19 cellular contexts compared by ENCODE assay signal in the genomic region with DNA sequence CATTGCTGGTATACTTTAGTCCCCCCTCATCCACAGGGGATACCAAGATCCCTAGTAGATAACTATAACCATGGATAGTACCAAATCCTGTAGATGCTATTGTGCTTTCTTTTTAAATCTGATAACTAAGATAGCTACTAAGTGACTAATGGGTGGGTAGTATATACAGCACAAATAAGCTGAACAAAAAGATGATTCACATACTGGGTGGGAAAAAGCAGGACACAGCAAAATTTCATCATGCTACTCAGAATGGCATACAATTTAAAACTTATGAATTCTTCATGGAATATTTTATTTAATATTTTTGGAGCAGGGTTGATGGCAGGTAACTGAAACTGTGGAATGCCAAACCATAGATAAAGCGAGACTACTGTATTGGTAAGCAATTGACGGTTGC.
"Had no signal": no experiment of that assay in that cellular context is flagged by ENCODE, and none has a peak within 500 bp of the region (broad histone marks: within the 10 kb centered on the region; RNA-seq: fewer than 3 reads in every experiment).

No MANE protein-coding gene starts in this region.

- H3K27ac Mint-ChIP-seq: activated CD4-positive, alpha-beta memory T cell treated with anti-CD3 and anti-CD28 coated beads for 36 hours; activated naive CD8-positive, alpha-beta T cell treated with anti-CD3 and anti-CD28 coated beads, Interleukin-2, amount 10 ng/mL, durations not matched to agents 7 days and 5 days; T-helper 1 cell treated with Interleukin-12 subunit alpha and Interleukin-12 subunit beta and Interleukin-4 antibody, amounts not matched to agents 30 μg/mL and 1 μg/mL, for 36 hours had no signal

- DNase-seq: activated CD4-positive, alpha-beta memory T cell treated with anti-CD3 and anti-CD28 coated beads for 36 hours; activated CD4-positive, alpha-beta T cell treated with anti-CD3 and anti-CD28 coated beads for 48 hours; activated naive CD4-positive, alpha-beta T cell treated with Interleukin-2 at 50 U/mL for 16 hours; activated naive CD8-positive, alpha-beta T cell treated with anti-CD3 and anti-CD28 coated beads, Interleukin-2, amount 10 ng/mL, durations not matched to agents 7 days and 5 days; activated T-cell treated with anti-CD3 and anti-CD28 coated beads, Interleukin-2, amount 50 U/mL, for 48 hours; anterior cingulate cortex; body of pancreas; caudate nucleus; dermis blood vessel endothelial cell; effector CD8-positive, alpha-beta T cell; heart right ventricle; left lung; naive thymus-derived CD8-positive, alpha-beta T cell; spleen; stimulated activated CD4-positive, alpha-beta T cell treated with anti-CD3 and anti-CD28 coated beads, Interleukin-4, amount 100 ng/mL, for 24 hours; stimulated activated naive CD4-positive, alpha-beta T cell treated with Interleukin-2 at 50 U/mL for 16 hours; upper lobe of left lung had no signal

- H3K9me3 Mint-ChIP-seq: activated CD4-positive, alpha-beta memory T cell treated with anti-CD3 and anti-CD28 coated beads for 36 hours; activated naive CD8-positive, alpha-beta T cell treated with anti-CD3 and anti-CD28 coated beads, Interleukin-2, amount 10 ng/mL, durations not matched to agents 7 days and 5 days; T-helper 1 cell treated with Interleukin-12 subunit alpha and Interleukin-12 subunit beta and Interleukin-4 antibody, amounts not matched to agents 30 μg/mL and 1 μg/mL, for 36 hours had no signal

- H3K27ac ChIP-seq: body of pancreas, heart right ventricle, left lung, prostate gland, spleen, upper lobe of left lung had no signal

- H3K4me3 Mint-ChIP-seq: activated CD4-positive, alpha-beta memory T cell treated with anti-CD3 and anti-CD28 coated beads for 36 hours; activated naive CD8-positive, alpha-beta T cell treated with anti-CD3 and anti-CD28 coated beads, Interleukin-2, amount 10 ng/mL, durations not matched to agents 7 days and 5 days; naive thymus-derived CD8-positive, alpha-beta T cell; T-helper 1 cell treated with Interleukin-12 subunit alpha and Interleukin-12 subunit beta and Interleukin-4 antibody, amounts not matched to agents 30 μg/mL and 1 μg/mL, for 36 hours had no signal

- H3K36me3 Mint-ChIP-seq: activated CD4-positive, alpha-beta memory T cell treated with anti-CD3 and anti-CD28 coated beads for 36 hours; activated naive CD8-positive, alpha-beta T cell treated with anti-CD3 and anti-CD28 coated beads, Interleukin-2, amount 10 ng/mL, durations not matched to agents 7 days and 5 days; naive thymus-derived CD8-positive, alpha-beta T cell had no signal

- H3K4me1 Mint-ChIP-seq: activated naive CD8-positive, alpha-beta T cell treated with anti-CD3 and anti-CD28 coated beads, Interleukin-2, amount 10 ng/mL, durations not matched to agents 7 days and 5 days; naive thymus-derived CD8-positive, alpha-beta T cell had no signal

- H3K27me3 ChIP-seq: body of pancreas, heart right ventricle, left lung, spleen, upper lobe of left lung had no signal

- ATAC-seq: body of pancreas; heart right ventricle; left lung; naive thymus-derived CD8-positive, alpha-beta T cell had no signal

- H3K9me3 ChIP-seq: body of pancreas, heart right ventricle, left lung, prostate gland, spleen, upper lobe of left lung had no signal

- H3K36me3 ChIP-seq: heart right ventricle, left lung, prostate gland, spleen, upper lobe of left lung had no signal

- H3K4me1 ChIP-seq: body of pancreas, heart right ventricle, left lung, prostate gland, spleen, upper lobe of left lung had no signal

- H3K4me3 ChIP-seq: body of pancreas, heart right ventricle, left lung, prostate gland, spleen, upper lobe of left lung had no signal

- H3K27me3 Mint-ChIP-seq: activated naive CD8-positive, alpha-beta T cell treated with anti-CD3 and anti-CD28 coated beads, Interleukin-2, amount 10 ng/mL, durations not matched to agents 7 days and 5 days had no signal
